ENCODE assay signal across 18 cellular contexts in genomic region chr15:88586401-88587162, GRCh38. TPM values are rescaled to one million over a fixed set of nuclear protein-coding genes. Genes with fewer than 3 reads are reported as not detected.
DNase-seq lines count a peak whose midpoint lies in the region; ATAC-seq and TF ChIP-seq lines count a peak whose summit lies in the region.
"Had no signal": no experiment of that assay in that cellular context is flagged by ENCODE, and none has a peak within 500 bp of the region (broad histone marks: within the 10 kb centered on the region; RNA-seq: fewer than 3 reads in every experiment).

No MANE protein-coding gene starts in this region.

- peaks cover 8% of the 10 kb centered on the region for H3K4me1 Mint-ChIP-seq in brain

- intact Hi-C loops in heart left ventricle (cut with DNase I): no loop called here

- DNase-seq in ELR (ENCODE audit: low read depth): peak; percentile 73
- peak; percentile 52 for DNase-seq in NCI-H69 (lab: John Stamatoyannopoulos, UW)
- DNase-seq in NCI-H2029 (lab: John Stamatoyannopoulos, UW): no peak
- no peak for DNase-seq in heart left ventricle
- DNase-seq: activated CD4-positive, alpha-beta T cell treated with anti-CD3 and anti-CD28 coated beads for 1 hour; activated gamma-delta T cell; dorsolateral prefrontal cortex; left cardiac atrium; mucosa of descending colon; NCI-H2171 treated with DMSO at 0.1 percent for 48 hours; NK-92 treated with Interleukin-12 subunit alpha and Interleukin-12 subunit beta, amount 100 ng/mL, for 24 hours; SHP77 treated with DMSO at 0.1 percent for 48 hours had no signal

- H3K9me3 Mint-ChIP-seq in brain: peaks cover 0 to 8% (median 6%) of the 10 kb centered on the region in 5 experiments
- H3K9me3 Mint-ChIP-seq: T-helper 2 cell treated with Interferon-gamma antibody and Interleukin-4, amounts not matched to agents 5 μg/mL and 100 μg/mL, for 36 hours had no signal

- peaks cover 21% of the 10 kb centered on the region for H3K4me1 ChIP-seq in mesodermal cell (ENCODE audit: control insufficient read depth, insufficient read depth, low read length, poor library complexity, severe bottlenecking)
- no peaks in the 10 kb centered on the region for H3K4me1 ChIP-seq in heart left ventricle
- H3K4me1 ChIP-seq: right atrium auricular region had no signal

- WGBS in mesodermal cell (ENCODE audit: insufficient coverage in 2 of 2), 2 experiments: 46 to 71% methylated on average over 2 to 4 of the region's 4 CpGs
- 37 to 56% (median 45%) methylated on average over 4 of the region's 4 CpGs for WGBS in heart left ventricle, 4 donors

- no peak for ATAC-seq in HG03108 (IDR thresholded peaks at IDR 0.05; ENCODE audit: unreplicated experiment)
- ATAC-seq in heart left ventricle: no peak
- ATAC-seq: mucosa of descending colon had no signal

- peak overlapping the region in 3 of 5 experiments; percentile 8 to 79 (median 10) for H3K27ac Mint-ChIP-seq in brain
- H3K27ac Mint-ChIP-seq: T-helper 2 cell treated with Interferon-gamma antibody and Interleukin-4, amounts not matched to agents 5 μg/mL and 100 μg/mL, for 36 hours had no signal

- H3K36me3 ChIP-seq in mesodermal cell (ENCODE audit: control insufficient read depth, insufficient read depth, low read length) (no peaks in the 10 kb centered on the region), heart left ventricle (no peaks in the 10 kb centered on the region)
- H3K36me3 ChIP-seq: right atrium auricular region had no signal

- H3K27ac ChIP-seq in mesodermal cell (ENCODE audit: low read depth, low read length, severe bottlenecking): peak overlapping the region; percentile 7
- H3K27ac ChIP-seq in heart left ventricle: no peak overlapping the region
- H3K27ac ChIP-seq: hepatocyte, right atrium auricular region had no signal

- TF ChIP-seq POLR2A in heart left ventricle (IDR thresholded peaks at IDR 0.05): no peak

- no peaks in the 10 kb centered on the region for H3K27me3 Mint-ChIP-seq in brain

- peaks cover 0 to 3% (median 0%) of the 10 kb centered on the region in 9 donors for H3K27me3 ChIP-seq in heart left ventricle
- H3K27me3 ChIP-seq: dorsolateral prefrontal cortex, hepatocyte, right atrium auricular region had no signal

- H3K4me3 Mint-ChIP-seq in brain: no peak overlapping the region
- H3K4me3 Mint-ChIP-seq: T-helper 2 cell treated with Interferon-gamma antibody and Interleukin-4, amounts not matched to agents 5 μg/mL and 100 μg/mL, for 36 hours had no signal

- H3K4me3 ChIP-seq in mesodermal cell (ENCODE audit: extremely low read depth, insufficient read depth, low read length, poor library complexity, severe bottlenecking) (no peak overlapping the region), heart left ventricle (no peak overlapping the region)
- H3K4me3 ChIP-seq: dorsolateral prefrontal cortex, hepatocyte, mucosa of descending colon, right atrium auricular region had no signal

- TF ChIP-seq CTCF in brain (conservative IDR thresholded peaks at IDR 0.05) (no peak), heart left ventricle (IDR thresholded peaks at IDR 0.05) (no peak)

- H3K9me3 ChIP-seq in mesodermal cell (ENCODE audit: control insufficient read depth, low read length) (no peaks in the 10 kb centered on the region), heart left ventricle (peaks cover 0 to 8% (median 0%) of the 10 kb centered on the region in 12 donors)
- H3K9me3 ChIP-seq: mucosa of descending colon had no signal

- no peaks in the 10 kb centered on the region for H3K36me3 Mint-ChIP-seq in brain

RNA-seq across cellular contexts. Expression of gene AEN, which starts 34.6 kb away (rescaled TPM):
- 2.9 TPM for polyA plus RNA-seq in brain (ENCODE audit: insufficient read depth, low read depth, low replicate concordance)
- 54.5 TPM for polyA plus RNA-seq in mesodermal cell (2013, experiment 1 of 2)
- 47.7 TPM for polyA plus RNA-seq in mesodermal cell (2013, experiment 2 of 2)
- 10 to 100 TPM in 2 of 9 donors, 1 to 10 TPM in 7; 4.5 to 11.9 (median 6.6) TPM for total RNA-seq in heart left ventricle
- 10 to 100 TPM in 1 of 2 donors, 1 to 10 TPM in 1; 3.8 to 21.8 TPM for polyA plus RNA-seq in heart left ventricle

RNA-seq across cellular contexts. Expression of gene DET1, which starts 40.1 kb away (rescaled TPM):
- polyA plus RNA-seq in brain (ENCODE audit: insufficient read depth, low read depth, low replicate concordance): 5.9 TPM
- 8.4 TPM for polyA plus RNA-seq in mesodermal cell (2013, experiment 1 of 2)
- 7.7 TPM for polyA plus RNA-seq in mesodermal cell (2013, experiment 2 of 2)
- total RNA-seq in heart left ventricle: 10 to 100 TPM in 2 of 9 donors, 1 to 10 TPM in 7; 6.2 to 12.4 (median 8.7) TPM
- polyA plus RNA-seq in heart left ventricle: 1 to 10 TPM; 3.2 to 4.6 TPM

RNA-seq across cellular contexts. Expression of gene ISG20, which starts 52.2 kb away (rescaled TPM):
- polyA plus RNA-seq in brain (ENCODE audit: insufficient read depth, low read depth, low replicate concordance) (6.4 TPM), heart left ventricle (10 to 100 TPM in 1 of 2 donors, 1 to 10 TPM in 1; 3.1 to 10.3 TPM)
- polyA plus RNA-seq in mesodermal cell (2013, experiment 1 of 2): 1.5 TPM
- polyA plus RNA-seq in mesodermal cell (2013, experiment 2 of 2): 1.6 TPM
- total RNA-seq in heart left ventricle: 10 to 100 TPM in 2 of 9 donors, 1 to 10 TPM in 7; 1.5 to 24.2 (median 4.9) TPM

Comparison
In these comparisons a context has a peak if more than half of its experiments do, and no peak if none do; other contexts are left out.
1. DNase-seq: peak in ELR (single experiment) and NCI-H69 (single experiment); none in NCI-H2029 (single experiment) and heart left ventricle (0 of 5).